Comparison of ENCODE assay signal across 20 cellular contexts in the genomic region with DNA sequence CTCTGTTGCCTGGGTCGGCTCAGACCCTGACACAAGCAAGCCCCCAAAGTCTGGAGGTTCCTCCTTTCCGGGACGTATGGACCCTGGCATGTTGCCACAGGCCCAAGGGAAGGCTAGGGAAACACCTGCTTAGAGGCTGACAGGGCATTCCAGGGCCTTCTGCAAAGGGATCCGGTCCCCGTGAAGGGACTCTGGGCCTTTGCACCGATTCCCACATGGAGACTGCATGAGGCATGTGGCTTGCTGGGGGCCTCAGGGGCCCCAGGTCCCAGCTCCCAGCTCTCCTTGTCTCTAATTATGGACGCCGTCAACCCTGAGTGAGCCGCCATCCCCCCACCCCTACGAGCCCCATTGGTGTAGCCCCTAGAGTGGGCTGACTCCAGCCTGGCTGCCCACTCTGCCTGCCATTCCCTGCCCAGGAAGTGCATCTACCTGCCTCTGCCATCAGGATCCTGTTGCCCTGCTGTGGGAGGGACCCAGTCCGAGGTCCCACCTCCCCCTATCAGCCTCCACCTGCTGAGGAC.
"Had no signal": no experiment of that assay in that cellular context is flagged by ENCODE, and none has a peak within 500 bp of the region (broad histone marks: within the 10 kb centered on the region; RNA-seq: fewer than 3 reads in every experiment).

No MANE protein-coding gene starts in this region.

- H3K27ac ChIP-seq: body of pancreas, neutrophil, SJSA1, thoracic aorta, vagina had no signal

- DNase-seq: activated CD4-positive, alpha-beta T cell treated with anti-CD3 and anti-CD28 coated beads for 36 hours; amniotic stem cell; body of pancreas; cerebellar nuclear complex; foreskin melanocyte; midbrain; naive B cell; right cardiac atrium; stimulated activated CD4-positive, alpha-beta T cell treated with anti-CD3 and anti-CD28 coated beads, Interleukin-1b, Interleukin-23, amount 100 ng/mL, for 48 hours; stimulated activated naive CD8-positive, alpha-beta T cell treated with anti-CD3 and anti-CD28 coated beads, Interleukin-15, Interleukin-2, amounts not matched to agents 100 U/mL and 50 U/mL, for 24 hours; T-helper 9 cell had no signal

- H3K9me3 ChIP-seq: body of pancreas, neutrophil, SJSA1, thoracic aorta, vagina had no signal

- H3K36me3 Mint-ChIP-seq: activated naive CD4-positive, alpha-beta T cell treated with anti-CD3 and anti-CD28 coated beads, Interleukin-2, amount 50 U/mL, for 72 hours had no signal

- ATAC-seq: activated CD4-positive, alpha-beta T cell treated with anti-CD3 and anti-CD28 coated beads for 36 hours; activated CD8-positive, alpha-beta T cell treated with anti-CD3 and anti-CD28 coated beads, Interleukin-2, amount 10 ng/mL, durations not matched to agents 7 days and 5 days; activated naive CD4-positive, alpha-beta T cell treated with anti-CD3 and anti-CD28 coated beads, Interleukin-2, amount 50 U/mL, for 72 hours; body of pancreas; right cardiac atrium; stimulated activated naive CD8-positive, alpha-beta T cell treated with anti-CD3 and anti-CD28 coated beads, Interleukin-15, Interleukin-2, amounts not matched to agents 100 U/mL and 50 U/mL, for 24 hours had no signal

- FAIRE-seq: endothelial cell of umbilical vein had no signal

- H3K36me3 ChIP-seq: neutrophil, thoracic aorta, vagina had no signal

- H3K4me3 ChIP-seq: body of pancreas, SJSA1, thoracic aorta, vagina had no signal

- H3K27me3 ChIP-seq: body of pancreas, SJSA1, vagina had no signal

- H3K9me3 Mint-ChIP-seq: activated naive CD4-positive, alpha-beta T cell treated with anti-CD3 and anti-CD28 coated beads, Interleukin-2, amount 50 U/mL, for 72 hours; activated T-helper 2 cell treated with anti-CD3 and anti-CD28 coated beads, Interferon-gamma antibody, Interleukin-2, Interleukin-4, amounts not matched to agents 10 μg/mL and 5 μg/mL and 100 μg/mL, durations not matched to agents 14 hours and 24 hours and 36 hours had no signal

- H3K27ac Mint-ChIP-seq: activated CD4-positive, alpha-beta T cell treated with anti-CD3 and anti-CD28 coated beads for 36 hours; activated CD8-positive, alpha-beta T cell treated with anti-CD3 and anti-CD28 coated beads, Interleukin-2, amount 10 ng/mL, durations not matched to agents 7 days and 5 days; activated naive CD4-positive, alpha-beta T cell treated with anti-CD3 and anti-CD28 coated beads, Interleukin-2, amount 50 U/mL, for 72 hours; activated T-helper 2 cell treated with anti-CD3 and anti-CD28 coated beads, Interferon-gamma antibody, Interleukin-2, Interleukin-4, amounts not matched to agents 10 μg/mL and 5 μg/mL and 100 μg/mL, durations not matched to agents 14 hours and 24 hours and 36 hours; naive B cell; progenitor cell of endocrine pancreas had no signal

- H3K4me3 Mint-ChIP-seq: activated CD4-positive, alpha-beta T cell treated with anti-CD3 and anti-CD28 coated beads for 36 hours; activated CD8-positive, alpha-beta T cell treated with anti-CD3 and anti-CD28 coated beads, Interleukin-2, amount 10 ng/mL, durations not matched to agents 7 days and 5 days had no signal
